8 cellular contexts compared by ENCODE assay signal in the genomic region with DNA sequence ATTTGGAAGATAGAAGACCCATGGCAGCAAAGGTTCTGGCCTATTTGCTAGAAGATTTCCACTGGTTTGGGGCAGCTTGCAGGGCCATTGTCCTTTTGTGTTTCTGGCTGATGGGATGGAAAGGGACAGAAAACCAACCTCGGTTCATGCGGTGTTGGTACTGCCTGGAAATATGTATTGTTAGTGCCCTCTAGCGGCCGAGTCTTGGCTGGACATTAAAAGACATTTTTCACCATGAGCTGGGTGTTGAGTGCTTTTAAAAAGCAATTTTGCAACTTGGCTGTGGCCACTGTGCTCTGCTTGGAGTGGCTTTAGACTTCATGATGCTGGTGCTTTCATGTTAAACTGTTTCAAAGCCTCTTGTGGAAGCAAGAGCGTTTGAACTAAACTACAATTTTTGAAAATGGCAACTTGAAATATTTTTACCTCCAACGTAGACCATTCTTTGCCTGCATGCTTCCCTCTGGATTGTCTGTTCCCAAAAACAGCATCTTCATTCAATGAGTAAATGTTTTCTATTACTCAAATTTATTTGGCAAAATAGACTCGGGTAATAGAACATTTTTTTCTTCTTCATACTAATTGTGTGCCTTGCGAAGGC.
DNase-seq lines count a peak whose midpoint lies in the region; ATAC-seq and TF ChIP-seq lines count a peak whose summit lies in the region.

No MANE protein-coding gene starts in this region.

- no peak overlapping the region for H3K4me3 Mint-ChIP-seq in nephron progenitor cell
- no peak overlapping the region for H3K4me3 Mint-ChIP-seq in stimulated activated naive CD8-positive, alpha-beta T cell treated with anti-CD3 and anti-CD28 coated beads, Interleukin-15, amount 100 ng/mL, for 72 hours

- no peak overlapping the region for H2AFZ ChIP-seq in PC-3 (ENCODE audit: low read length)

- no peak overlapping the region for H3K9ac ChIP-seq in PC-3 (ENCODE audit: low read length)

- POLR2A ChIA-PET in PC-3 (lab: Charles Lee; ENCODE audit: unreplicated experiment), result no interaction called here

- H3K36me3 ChIP-seq in PC-3 (ENCODE audit: low read depth, low read length), result no peaks in the 10 kb centered on the region

- no peak overlapping the region for H3K27ac ChIP-seq in PC-3 (ENCODE audit: low read length)

- no peaks in the 10 kb centered on the region for H3K9me3 Mint-ChIP-seq in nephron progenitor cell
- H3K9me3 Mint-ChIP-seq in stimulated activated naive CD8-positive, alpha-beta T cell treated with anti-CD3 and anti-CD28 coated beads, Interleukin-15, amount 100 ng/mL, for 72 hours, result no peaks in the 10 kb centered on the region

- TF ChIP-seq CTCF in PC-3 (conservative IDR thresholded peaks at IDR 0.05; ENCODE audit: low read depth, low read length) (peak; percentile 93), nephron progenitor cell (IDR thresholded peaks at IDR 0.05) (peak; percentile 79)

- DNase-seq in Daoy (ENCODE audit: low read depth), result peak; percentile 73
- peak in 58 of 76 experiments; percentile 1 to 69 (median 18) for DNase-seq in HUDEP-2 (lab: John Stamatoyannopoulos, UW; ENCODE audit: unreplicated experiment in 76 of 76)
- peak; percentile 75 for DNase-seq in PC-3
- peak; percentile 36 for DNase-seq in activated T-cell treated with anti-CD3 and anti-CD28 coated beads for 48 hours (ENCODE audit: low read depth)
- DNase-seq in fibroblast of gingiva (ENCODE audit: low read depth), result peak; percentile 56
- peak; percentile 78 for DNase-seq in nephron progenitor cell
- peak; percentile 44 to 53 for DNase-seq in stimulated activated naive CD8-positive, alpha-beta T cell treated with anti-CD3 and anti-CD28 coated beads, Interleukin-15, amount 100 ng/mL, for 72 hours
- DNase-seq in NCI-H1048 (lab: John Stamatoyannopoulos, UW), result no peak

- intact Hi-C loops in PC-3 (cut with micrococcal nuclease), result loop anchor here (1.0 kb wide), 1 partner anchor 528 kb away; no protein-coding TSS in a partner anchor

- H3K27me3 ChIP-seq in PC-3 (ENCODE audit: low read length), result peaks cover 71% of the 10 kb centered on the region

- H3K9me2 ChIP-seq in PC-3 (replicated peaks; ENCODE audit: low read length), result no peaks in the 10 kb centered on the region

- H3K36me3 Mint-ChIP-seq in nephron progenitor cell (ENCODE audit: low read depth), result no peaks in the 10 kb centered on the region

- peak; percentile 83 for ATAC-seq in PC-3
- no peak for ATAC-seq in stimulated activated naive CD8-positive, alpha-beta T cell treated with anti-CD3 and anti-CD28 coated beads, Interleukin-15, amount 100 ng/mL, for 72 hours

- no TSS peak for BruUV-seq in PC-3 (replicated peaks; lab: Mats Ljungman, UMichigan)

- no peak overlapping the region for H3K4me2 ChIP-seq in PC-3 (ENCODE audit: low read length)

- no peaks in the 10 kb centered on the region for H3K79me2 ChIP-seq in PC-3 (ENCODE audit: low read length)

- CTCF ChIA-PET in PC-3 (lab: Charles Lee), result interaction anchor here (0.6 to 1.7 kb wide), 7 partner anchors 30 to 542 kb away, joined by 3 to 29 read pairs (median 4); a partner anchor contains a TSS

- no peak overlapping the region for H3K27ac Mint-ChIP-seq in nephron progenitor cell
- no peak overlapping the region for H3K27ac Mint-ChIP-seq in stimulated activated naive CD8-positive, alpha-beta T cell treated with anti-CD3 and anti-CD28 coated beads, Interleukin-15, amount 100 ng/mL, for 72 hours

- H3F3A ChIP-seq in PC-3 (ENCODE audit: low read length, unreplicated experiment), result no peaks in the 10 kb centered on the region

- no peaks in the 10 kb centered on the region for H3K4me1 ChIP-seq in PC-3 (ENCODE audit: insufficient read depth, low read length)

- no peak overlapping the region for H3K4me3 ChIP-seq in PC-3 (ENCODE audit: low read length)

- no peaks in the 10 kb centered on the region for H4K20me1 ChIP-seq in PC-3 (ENCODE audit: low read length)

- peaks cover under 1% of the 10 kb centered on the region for H3K4me1 Mint-ChIP-seq in nephron progenitor cell
- H3K4me1 Mint-ChIP-seq in stimulated activated naive CD8-positive, alpha-beta T cell treated with anti-CD3 and anti-CD28 coated beads, Interleukin-15, amount 100 ng/mL, for 72 hours, result no peaks in the 10 kb centered on the region

- H3K27me3 Mint-ChIP-seq in nephron progenitor cell (ENCODE audit: low read depth, poor library complexity), result peaks cover 85% of the 10 kb centered on the region
- peaks cover 33% of the 10 kb centered on the region for H3K27me3 Mint-ChIP-seq in stimulated activated naive CD8-positive, alpha-beta T cell treated with anti-CD3 and anti-CD28 coated beads, Interleukin-15, amount 100 ng/mL, for 72 hours

- H3K9me3 ChIP-seq in PC-3 (ENCODE audit: low read length), result no peaks in the 10 kb centered on the region
